Comparison of ENCODE assay signal across 8 cellular contexts in genomic region chr4:103019319-103020124, GRCh38. TPM values are rescaled to one million over a fixed set of nuclear protein-coding genes. Genes with fewer than 3 reads are reported as not detected.
A peak's percentile ranks its signal among the peaks of the same experiment; 100 is the strongest.
DNase-seq lines count a peak whose midpoint lies in the region; ATAC-seq and TF ChIP-seq lines count a peak whose summit lies in the region.

SLC9B1 (minus strand) TSS chr4:103019705; CDS start chr4:102991711, 27,994 bp downstream.

- H3K9me3 ChIP-seq in Loucy (ENCODE audit: insufficient read depth, low read depth, low read length) (no peaks in the 10 kb centered on the region), ovary (no peaks in the 10 kb centered on the region), tibial artery (no peaks in the 10 kb centered on the region)

- H3K4me3 Mint-ChIP-seq in activated naive CD8-positive, alpha-beta T cell = peak within 1 kb of the TSS; percentile 91

- intact Hi-C loops in ovary (cut with DNase I) (loop anchor here (10.0 kb wide), 3 partner anchors 395 to 575 kb away; no protein-coding TSS in a partner anchor), tibial artery (cut with DNase I; ENCODE audit: low total_unique reads) (loop anchor here (5.0 kb wide), 2 partner anchors 152 to 192 kb away; partner anchors contain the start of genes CISD2 and UBE2D3)

- H3K27me3 ChIP-seq in H7 (ENCODE audit: control insufficient read depth, insufficient read depth, low read length) (no peaks in the 10 kb centered on the region), Loucy (ENCODE audit: insufficient read depth, low read length, poor library complexity, severe bottlenecking) (no peaks in the 10 kb centered on the region), ovary (no peaks in the 10 kb centered on the region), tibial artery (no peaks in the 10 kb centered on the region)

- H3K36me3 ChIP-seq in H7 (replicated peaks; ENCODE audit: control insufficient read depth, insufficient read depth, low read length) = no peaks in the 10 kb centered on the region
- no peaks in the 10 kb centered on the region for H3K36me3 ChIP-seq in Loucy (ENCODE audit: insufficient read depth, low read length)
- H3K36me3 ChIP-seq in ovary = no peaks in the 10 kb centered on the region
- no peaks in the 10 kb centered on the region for H3K36me3 ChIP-seq in tibial artery

- H3K9me2 ChIP-seq in Loucy (replicated peaks; ENCODE audit: low read depth, low read length) = no peaks in the 10 kb centered on the region

- peak; percentile 99 for ATAC-seq in SK-N-SH treated with all-trans-retinoic acid at 6 μM for 48 hours

- peaks cover 23% of the 10 kb centered on the region for H3K4me1 Mint-ChIP-seq in activated naive CD8-positive, alpha-beta T cell (ENCODE audit: low read depth)

- peak within 1 kb of the TSS; percentile 80 for H3K4me2 ChIP-seq in Loucy (ENCODE audit: low read depth, low read length, poor library complexity, severe bottlenecking)

- H3K27ac Mint-ChIP-seq in activated naive CD8-positive, alpha-beta T cell = no peak within 1 kb of the TSS

- H3K79me2 ChIP-seq in Loucy (ENCODE audit: insufficient read depth, low read length) = no peaks in the 10 kb centered on the region

- no peak for TF ChIP-seq CTCF in Loucy (conservative IDR thresholded peaks at IDR 0.05; ENCODE audit: low read length)
- TF ChIP-seq CTCF in ovary (IDR thresholded peaks at IDR 0.05) = peak in 1 of 3 donors; percentile 15
- no peak for TF ChIP-seq CTCF in tibial artery (IDR thresholded peaks at IDR 0.05)

- H3K4me3 ChIP-seq in H7 (ENCODE audit: insufficient read depth, low read depth, low read length) (peak within 1 kb of the TSS; percentile 41; the same call in 1 of the 2 replicates), Loucy (ENCODE audit: low read length, poor library complexity, severe bottlenecking) (peak within 1 kb of the TSS; percentile 76), ovary (peak within 1 kb of the TSS; percentile 50), tibial artery (peak within 1 kb of the TSS; percentile 54 to 55)

- H2AFZ ChIP-seq in Loucy (ENCODE audit: low read length) = peak within 1 kb of the TSS; percentile 86

- TF ChIP-seq POLR2A in ovary (IDR thresholded peaks at IDR 0.05) = peak; percentile 94

- no peaks in the 10 kb centered on the region for H3K9me3 Mint-ChIP-seq in activated naive CD8-positive, alpha-beta T cell (ENCODE audit: low read depth)

- 1% methylated on average over 46 of the region's 46 CpGs for whole genome bisulfite sequencing in ovary, 3 donors

- peak within 1 kb of the TSS; percentile 78 for H3K9ac ChIP-seq in Loucy (ENCODE audit: low read depth, low read length, poor library complexity, severe bottlenecking)

- H4K20me1 ChIP-seq in Loucy (ENCODE audit: insufficient read depth, low read length, poor library complexity, severe bottlenecking) = no peaks in the 10 kb centered on the region

- H3K36me3 Mint-ChIP-seq in activated naive CD8-positive, alpha-beta T cell = peaks cover 8% of the 10 kb centered on the region

- DNase-seq in GDM1 (lab: John Stamatoyannopoulos, UW) (peak; percentile 86), H7 (peak; percentile 87), glomerular visceral epithelial cell (ENCODE audit: extremely low spot score) (peak; percentile 99), ovary (peak; percentile 97 to 98 (median 97)), tibial artery (peak; percentile 97 to 98)

- H3F3A ChIP-seq in Loucy (ENCODE audit: low read depth) = no peaks in the 10 kb centered on the region

- peak; percentile 89 for TF ChIP-seq EP300 in ovary (IDR thresholded peaks at IDR 0.05)

- peak within 1 kb of the TSS; percentile 71 to 90 for H3K27ac ChIP-seq in ovary
- peak within 1 kb of the TSS; percentile 86 to 92 for H3K27ac ChIP-seq in tibial artery

- peaks cover 14% of the 10 kb centered on the region for H3K4me1 ChIP-seq in Loucy (ENCODE audit: insufficient read depth, low read length, poor library complexity, severe bottlenecking)
- H3K4me1 ChIP-seq in ovary (ENCODE audit: insufficient read depth) = peaks cover 2% of the 10 kb centered on the region
- H3K4me1 ChIP-seq in tibial artery = peaks cover 0 to 7% (median 3%) of the 10 kb centered on the region in 4 donors

- H3K27me3 Mint-ChIP-seq in activated naive CD8-positive, alpha-beta T cell = no peaks in the 10 kb centered on the region

TF ChIP-seq in SK-N-SH treated with all-trans-retinoic acid at 6 μM for 48 hours, 23 proteins besides CTCF, POLR2A, EP300 and RAD21:
- TF ChIP-seq CSDC2 (CRISPR knock-in tag; IDR thresholded peaks at IDR 0.05) (no peak), TOX (CRISPR knock-in tag; IDR thresholded peaks at IDR 0.05; ENCODE audit: borderline replicate concordance) (no peak), ZC3H10 (CRISPR knock-in tag; IDR thresholded peaks at IDR 0.05) (no peak), GLIS3 (CRISPR knock-in tag; IDR thresholded peaks at IDR 0.05) (no peak), ZNF70 (CRISPR knock-in tag; IDR thresholded peaks at IDR 0.05) (no peak), ESRRG (CRISPR knock-in tag; IDR thresholded peaks at IDR 0.05) (no peak), ZFP30 (CRISPR knock-in tag; IDR thresholded peaks at IDR 0.05) (no peak), ZFP3 (CRISPR knock-in tag; IDR thresholded peaks at IDR 0.05) (no peak), OSR1 (CRISPR knock-in tag; IDR thresholded peaks at IDR 0.05) (no peak), TSHZ2 (CRISPR knock-in tag; IDR thresholded peaks at IDR 0.05) (no peak), BACH2 (CRISPR knock-in tag; IDR thresholded peaks at IDR 0.05; ENCODE audit: borderline replicate concordance) (no peak), CREB5 (CRISPR knock-in tag; IDR thresholded peaks at IDR 0.05; ENCODE audit: low read depth) (no peak), RARB (CRISPR knock-in tag; IDR thresholded peaks at IDR 0.05) (no peak), ZNF8 (CRISPR knock-in tag; IDR thresholded peaks at IDR 0.05) (no peak), TCF4 (CRISPR knock-in tag; IDR thresholded peaks at IDR 0.05; ENCODE audit: borderline replicate concordance) (no peak)
- TF ChIP-seq, protein P1, sequence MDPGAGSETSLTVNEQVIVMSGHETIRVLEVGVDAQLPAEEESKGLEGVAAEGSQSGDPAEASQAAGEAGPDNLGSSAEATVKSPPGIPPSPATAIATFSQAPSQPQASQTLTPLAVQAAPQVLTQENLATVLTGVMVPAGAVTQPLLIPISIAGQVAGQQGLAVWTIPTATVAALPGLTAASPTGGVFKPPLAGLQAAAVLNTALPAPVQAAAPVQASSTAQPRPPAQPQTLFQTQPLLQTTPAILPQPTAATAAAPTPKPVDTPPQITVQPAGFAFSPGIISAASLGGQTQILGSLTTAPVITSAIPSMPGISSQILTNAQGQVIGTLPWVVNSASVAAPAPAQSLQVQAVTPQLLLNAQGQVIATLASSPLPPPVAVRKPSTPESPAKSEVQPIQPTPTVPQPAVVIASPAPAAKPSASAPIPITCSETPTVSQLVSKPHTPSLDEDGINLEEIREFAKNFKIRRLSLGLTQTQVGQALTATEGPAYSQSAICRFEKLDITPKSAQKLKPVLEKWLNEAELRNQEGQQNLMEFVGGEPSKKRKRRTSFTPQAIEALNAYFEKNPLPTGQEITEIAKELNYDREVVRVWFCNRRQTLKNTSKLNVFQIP (CRISPR knock-in tag; IDR thresholded peaks at IDR 0.05; ENCODE audit: borderline replicate concordance, low read depth) = no peak
TF ChIP-seq in SK-N-SH treated with all-trans-retinoic acid at 6 μM for 48 hours: peak in this region for 0.

RNA-seq across cellular contexts. Expression of gene SLC9B1, which starts in this region (rescaled TPM):
- not detected in 2 replicates for total RNA-seq in H7 (2014; rRNA removed; shearing (Covaris generic))
- 1 to 10 TPM in 6 of 7 donors, under 1 TPM in 1; 0.83 to 3.8 (median 2.5) TPM for total RNA-seq in ovary
- polyA plus RNA-seq in ovary = 1 to 10 TPM; 1.0 to 1.1 TPM

Comparison
In these comparisons a context has a peak if more than half of its experiments do, and no peak if none do; other contexts are left out.
1. Peak in every context shown above with its lines: DNase-seq, ATAC-seq, H3K4me3 ChIP-seq and H3K27ac ChIP-seq.
2. Peak in DNase-seq and H3K4me3 ChIP-seq in H7; RNA of the gene not detected or under 1 TPM.